Comparison of ENCODE assay signal across 13 cellular contexts in the genomic region with DNA sequence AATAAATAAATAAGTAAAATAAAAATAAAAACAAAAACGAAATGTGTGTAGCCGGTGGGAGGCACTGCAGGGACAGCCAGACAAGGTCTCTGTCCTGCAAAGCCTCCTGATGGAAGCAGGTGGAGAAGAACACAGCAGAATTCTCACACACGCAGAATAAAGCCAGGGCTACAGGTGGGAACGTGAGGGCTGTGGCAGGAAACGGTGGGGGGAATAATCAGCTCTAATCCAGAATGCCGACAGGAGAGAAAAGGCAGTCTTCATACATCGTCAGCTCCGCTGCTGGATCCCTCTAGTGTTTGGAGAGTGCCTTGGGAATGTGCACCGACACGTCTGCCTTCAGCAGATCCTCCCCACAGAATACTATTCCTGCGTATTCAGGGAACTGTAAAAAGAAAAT. TPM values are rescaled to one million over a fixed set of nuclear protein-coding genes. Genes with fewer than 3 reads are reported as not detected.
DNase-seq lines count a peak whose midpoint lies in the region; ATAC-seq, FAIRE-seq and TF ChIP-seq lines count a peak whose summit lies in the region.
"Had no signal": no experiment of that assay in that cellular context is flagged by ENCODE, and none has a peak within 500 bp of the region (broad histone marks: within the 10 kb centered on the region; RNA-seq: fewer than 3 reads in every experiment).

No MANE protein-coding gene starts in this region.

- H3K9ac ChIP-seq in IMR-90 (ENCODE audit: low read depth, low read length) (no peak overlapping the region), K562 (ENCODE audit: insufficient read depth in 1 of 2, low read depth in 2 of 2, low read length in 2 of 2) (peak overlapping the region in 1 of 2 experiments; percentile 41; a peak in 1 of 4 replicates)

- no TSS peak for BruUV-seq in IMR-90 (replicated peaks; lab: Mats Ljungman, UMichigan)
- BruUV-seq in K562 (replicated peaks; lab: Mats Ljungman, UMichigan): no TSS peak

- peaks cover 2% of the 10 kb centered on the region; the same call in 1 of the 2 replicates for H3K27me3 ChIP-seq in IMR-90 (ENCODE audit: control insufficient read depth, insufficient read depth, low read length)
- no peaks in the 10 kb centered on the region for H3K27me3 ChIP-seq in K562 (ENCODE audit: control insufficient read depth in 2 of 2, insufficient read depth in 2 of 2, low read length in 2 of 2)

- CTCF ChIA-PET in IMR-90 (lab: Yijun Ruan, JAX) (interaction anchor here (0.6 kb wide), 1 partner anchor 9 kb away, joined by 3 read pairs; no protein-coding TSS in a partner anchor), K562 (lab: Yijun Ruan, JAX; ENCODE audit: low intra/inter-chr PET ratio) (interaction anchor here (0.6 to 1.1 kb wide), 2 partner anchors 28 to 124 kb away, joined by 3 to 4 read pairs; no protein-coding TSS in a partner anchor), GM10248 (lab: Yijun Ruan, JAX) (no interaction called here), T-cell (lab: Charles Lee) (interaction anchor here in 1 of 2 donors (0.7 kb wide), 1 partner anchor 33 kb away, joined by 3 read pairs; no protein-coding TSS in a partner anchor)

- no peak overlapping the region for H3K4me2 ChIP-seq in IMR-90 (ENCODE audit: low read depth, low read length)
- H3K4me2 ChIP-seq in K562 (ENCODE audit: insufficient read depth, low read length): peak overlapping the region; percentile 6; the same call in 1 of the 2 replicates

- H2AK5ac ChIP-seq in IMR-90 (ENCODE audit: low read depth, low read length): no peak overlapping the region

- H2BK5ac ChIP-seq in IMR-90 (ENCODE audit: low read depth, low read length, poor library complexity, severe bottlenecking): no peak overlapping the region

- no peaks in the 10 kb centered on the region for H3K79me2 ChIP-seq in K562 (ENCODE audit: control insufficient read depth, insufficient read depth, low read length)

- no peak for FAIRE-seq in K562 (lab: Jason Lieb, UNC)
- FAIRE-seq: GM12878, islet of Langerhans had no signal

- no peak overlapping the region for H3K4me3 Mint-ChIP-seq in T-cell
- H3K4me3 Mint-ChIP-seq: nephron; T-helper 2 cell treated with Interferon-gamma antibody and Interleukin-4, amounts not matched to agents 5 μg/mL and 100 μg/mL, for 36 hours had no signal

- H3K9me3 ChIP-seq in IMR-90 (ENCODE audit: control insufficient read depth, insufficient read depth, low read length) (no peaks in the 10 kb centered on the region), K562 (replicated peaks; ENCODE audit: control insufficient read depth, insufficient read depth, low read depth, low read length) (no peaks in the 10 kb centered on the region)

- H3K36me3 Mint-ChIP-seq in T-cell: no peaks in the 10 kb centered on the region

- H3K36me3 ChIP-seq in IMR-90 (ENCODE audit: control insufficient read depth, insufficient read depth, low read length) (no peaks in the 10 kb centered on the region), K562 (ENCODE audit: control insufficient read depth, insufficient read depth, low read length) (no peaks in the 10 kb centered on the region)

- no peaks in the 10 kb centered on the region for H3K79me1 ChIP-seq in IMR-90 (ENCODE audit: low read depth in 1 of 2, low read length in 2 of 2)

- no peak overlapping the region for H2BK15ac ChIP-seq in IMR-90 (ENCODE audit: low read depth, low read length)

- POLR2A ChIA-PET in IMR-90 (lab: Charles Lee; ENCODE audit: unreplicated experiment): no interaction called here
- POLR2A ChIA-PET in K562 (lab: Yijun Ruan, JAX): interaction anchor here (0.6 kb wide), 1 partner anchor 34 kb away, joined by 3 read pairs; no protein-coding TSS in a partner anchor
- POLR2A ChIA-PET in GM10248 (lab: Yijun Ruan, JAX): no interaction called here
- POLR2A ChIA-PET in T-cell (lab: Charles Lee): interaction anchor here in 1 of 2 donors (0.6 kb wide), 1 partner anchor 1635 kb away, joined by 4 read pairs; no protein-coding TSS in a partner anchor

- H2AK9ac ChIP-seq in IMR-90 (replicated peaks; ENCODE audit: low read depth, low read length, poor library complexity): no peak overlapping the region

- H3K4me3 ChIP-seq in IMR-90 (ENCODE audit: insufficient read depth, low read depth, low read length) (no peak overlapping the region), K562 (no peak overlapping the region)
- H3K4me3 ChIP-seq: GM12878 had no signal

- dilution Hi-C loops in IMR-90 (cut with HindIII; ENCODE audit: low sequenced_read_pairs, unreplicated experiment): no loop called here

- DNase-seq in D341Med (ENCODE audit: low spot score) (peak; percentile 63), IMR-90 (peak; percentile 22), K562 (ENCODE audit: extremely low read depth in 1 of 4, low spot score in 3 of 4) (no peak), kidney tubule cell (ENCODE audit: low spot score) (peak; percentile 24), globus pallidus (ENCODE audit: low spot score) (no peak), GM10248 (ENCODE audit: extremely low spot score) (no peak), T-cell (no peak), HUDEP-2 (lab: John Stamatoyannopoulos, UW; ENCODE audit: unreplicated experiment in 76 of 76) (no peak)
- DNase-seq: amniotic stem cell had no signal

- in situ Hi-C loops in IMR-90 (cut with MboI; ENCODE audit: low sequenced_read_pairs): loop anchor here (10.0 kb wide), 1 partner anchor 716 kb away; no protein-coding TSS in a partner anchor
- in situ Hi-C loops in K562 (cut with MboI): no loop called here

- no peak overlapping the region for H3K4ac ChIP-seq in IMR-90 (ENCODE audit: low read depth, low read length)

- no peak overlapping the region for H3K56ac ChIP-seq in IMR-90 (ENCODE audit: extremely low read depth, insufficient read depth, low read length)

- no peak overlapping the region for H3K27ac Mint-ChIP-seq in T-cell
- H3K27ac Mint-ChIP-seq: T-helper 2 cell treated with Interferon-gamma antibody and Interleukin-4, amounts not matched to agents 5 μg/mL and 100 μg/mL, for 36 hours had no signal

- H2BK20ac ChIP-seq in IMR-90 (ENCODE audit: low read depth, low read length): no peak overlapping the region

- no peak for TF ChIP-seq EP300 in K562 (IDR thresholded peaks at IDR 0.05; ENCODE audit: low read length)

- TF ChIP-seq RAD21 in IMR-90 (IDR thresholded peaks at IDR 0.05; ENCODE audit: low read length) (no peak), K562 (CRISPR knock-in tag; conservative IDR thresholded peaks at IDR 0.05 in 1 of 2, IDR thresholded peaks at IDR 0.05 in 1 of 2) (peak in 1 of 2 experiments; percentile 37; a peak in 2 of 4 replicates)

- no peak overlapping the region for H4K5ac ChIP-seq in IMR-90 (ENCODE audit: low read depth, low read length)

- H2AFZ ChIP-seq in IMR-90 (replicated peaks; ENCODE audit: low read length, poor library complexity) (peak overlapping the region; percentile 79), K562 (ENCODE audit: low read depth, low read length) (peak overlapping the region; percentile 78)

- 0 out of 2 replicates have a peak overlapping the region, but pooled peaks have one; percentile 21 for H3K14ac ChIP-seq in IMR-90 (replicated peaks; ENCODE audit: low read depth, low read length)

- ATAC-seq in IMR-90 (ENCODE audit: low read depth) (no peak), K562 (peak; percentile 69), T-cell (replicated peaks in 1 of 4) (no peak)
- ATAC-seq: GM12878 had no signal

- no peaks in the 10 kb centered on the region for H3K9me3 Mint-ChIP-seq in T-cell
- H3K9me3 Mint-ChIP-seq: nephron; T-helper 2 cell treated with Interferon-gamma antibody and Interleukin-4, amounts not matched to agents 5 μg/mL and 100 μg/mL, for 36 hours had no signal

- TF ChIP-seq POLR2A in IMR-90 (IDR thresholded peaks at IDR 0.05; ENCODE audit: low read depth, low read length) (no peak), K562 (conservative IDR thresholded peaks at IDR 0.05) (no peak)

- no peak for TF ChIP-seq CTCF in IMR-90 (conservative IDR thresholded peaks at IDR 0.05; ENCODE audit: low read depth, low read length)
- peak; percentile 28 to 60 (median 36); a peak in 3 of 6 replicates for TF ChIP-seq CTCF in K562 (IDR thresholded peaks at IDR 0.05 in 2 of 3, conservative IDR thresholded peaks at IDR 0.05 in 1 of 3; ENCODE audit: insufficient read depth in 2 of 3, low read depth in 1 of 3, low read length in 3 of 3)
- no peak for TF ChIP-seq CTCF in GM10248 (IDR thresholded peaks at IDR 0.05; ENCODE audit: control extremely low read depth, extremely low read depth, low read depth, missing control alignments)

- H3K23ac ChIP-seq in IMR-90 (ENCODE audit: low read depth, low read length): no peak overlapping the region

- no peak overlapping the region for H4K91ac ChIP-seq in IMR-90 (ENCODE audit: insufficient read depth, low read depth, low read length)

- 100% methylated on average over 1 of the region's 11 CpGs; no CpG with 5 or more reads in 1 of the 2 experiments for WGBS in IMR-90 (ENCODE audit: extremely low coverage in 2 of 2, insufficient read length in 1 of 2), 2 experiments
- 38% methylated on average over 10 of the region's 11 CpGs for WGBS in K562 (ENCODE audit: insufficient coverage, low coverage, missing lambda C conversion rate)

- H3K27ac ChIP-seq in IMR-90 (ENCODE audit: insufficient read depth, low read length) (no peak overlapping the region), K562 (ENCODE audit: extremely low read depth, low read depth, low read length) (no peak overlapping the region)

- H3K18ac ChIP-seq in IMR-90 (ENCODE audit: low read depth, low read length): no peak overlapping the region

- no peaks in the 10 kb centered on the region for H3K4me1 Mint-ChIP-seq in T-cell

- H3K27me3 Mint-ChIP-seq in T-cell: no peaks in the 10 kb centered on the region

- no peak overlapping the region for H2BK120ac ChIP-seq in IMR-90 (ENCODE audit: low read depth, low read length)

- intact Hi-C loops in IMR-90 (cut with micrococcal nuclease) (no loop called here), K562 (cut with micrococcal nuclease) (no loop called here)

- no peaks in the 10 kb centered on the region for H4K20me1 ChIP-seq in IMR-90 (ENCODE audit: insufficient read depth, low read length)
- no peaks in the 10 kb centered on the region for H4K20me1 ChIP-seq in K562 (replicated peaks; ENCODE audit: control insufficient read depth, insufficient read depth, low read length)

- no peak overlapping the region for H4K8ac ChIP-seq in IMR-90 (ENCODE audit: low read depth in 2 of 2, low read length in 2 of 2)

- H3K9me1 ChIP-seq in IMR-90 (ENCODE audit: insufficient read depth, low read length) (peaks cover 3% of the 10 kb centered on the region; the same call in 1 of the 2 replicates), K562 (ENCODE audit: control insufficient read depth, insufficient read depth, low read length) (no peaks in the 10 kb centered on the region)

- no peaks in the 10 kb centered on the region for H3K4me1 ChIP-seq in IMR-90 (ENCODE audit: control insufficient read depth, insufficient read depth, low read length)
- H3K4me1 ChIP-seq in K562 (replicated peaks in 1 of 2; ENCODE audit: control insufficient read depth in 2 of 2, insufficient read depth in 2 of 2, low read length in 2 of 2): peaks cover 8 to 11% of the 10 kb centered on the region in 2 experiments; a peak in 4 of 5 replicates

RNA-seq across cellular contexts. Expression of a gene that starts 6.8 kb away (rescaled TPM):
- 7.7 and 8.6 TPM in 2 replicates for total RNA-seq in IMR-90 (2012; rRNA removed)
- 55.9 and 65.0 TPM in 2 replicates for polyA plus RNA-seq in IMR-90 (2012; rRNA removed)
- polyA plus RNA-seq in IMR-90 (2012; cell fraction: cytosol; rRNA removed): 9.9 and 15.0 TPM in 2 replicates
- 26.2 and 42.9 TPM in 2 replicates for polyA plus RNA-seq in IMR-90 (2012; cell fraction: nucleus; rRNA removed; ENCODE audit: low replicate concordance)
- total RNA-seq in K562 (2011; cell fraction: chromatin; rRNA removed; ENCODE audit: low replicate concordance): 26.7 and 72.5 TPM in 2 replicates
- 24.0 and 30.0 TPM in 2 replicates for total RNA-seq in K562 (2011; cell fraction: nucleolus; rRNA removed)
- total RNA-seq in K562 (2011; cell fraction: nucleoplasm; rRNA removed): 21.8 and 23.5 TPM in 2 replicates
- 5.5 and 9.1 TPM in 2 replicates for total RNA-seq in K562 (2014; rRNA removed)
- total RNA-seq in K562 (2014; rRNA removed; fragmentation: Illumina TruSeq; extraction: Trizol): 8.7 and 12.5 TPM in 2 replicates
- total RNA-seq in K562 (2015; rRNA removed; fragmentation: Illumina TruSeq; extraction: Trizol): 15.9 and 16.9 TPM in 2 replicates
- 50.4 and 51.6 TPM in 2 replicates for total RNA-seq in K562 (2021)
- 45.7 and 47.0 TPM in 2 replicates for polyA plus RNA-seq in K562 (2011; rRNA removed)
- 23.9 and 55.1 TPM in 2 replicates for polyA plus RNA-seq in K562 (2011; cell fraction: cytosol; rRNA removed)
- 30.5 and 42.3 TPM in 2 replicates for polyA plus RNA-seq in K562 (2011; cell fraction: nucleus; rRNA removed)
- polyA plus RNA-seq in K562 (2012): 35.9 and 57.5 TPM in 2 replicates
- 33.3 and 35.4 TPM in 2 replicates for polyA plus RNA-seq in K562 (2014; fragmentation: Illumina TruSeq; extraction: Trizol)
- polyA plus RNA-seq in K562 (2014; fragmentation: Nextera tagmentation; extraction: Ambion mirVana): 1 to 10 TPM; 2.7 to 7.7 TPM
- polyA plus RNA-seq in K562 (2014; rRNA removed): 17.2 and 32.5 TPM in 2 replicates
- polyA minus RNA-seq in K562 (2011; rRNA and poly(A)+ RNA removed): 25.4 and 40.0 TPM in 2 replicates
- polyA minus RNA-seq in K562 (2011; cell fraction: cytosol; rRNA and poly(A)+ RNA removed): 16.8 and 32.4 TPM in 2 replicates
- 11.8 and 17.4 TPM in 2 replicates for polyA minus RNA-seq in K562 (2011; cell fraction: nucleus; rRNA and poly(A)+ RNA removed)
- 10 to 100 TPM in 2 of 5 donors, 1 to 10 TPM in 3; 8.4 to 14.6 (median 9.9) TPM for total RNA-seq in T-cell

RNA-seq across cellular contexts. Expression of a gene that starts 33.6 kb away (rescaled TPM):
- total RNA-seq in IMR-90 (2012; rRNA removed) (201 and 211 TPM in 2 replicates), K562 (2014; rRNA removed) (334 and 358 TPM in 2 replicates), K562 (2014; rRNA removed; fragmentation: Illumina TruSeq; extraction: Trizol) (357 and 410 TPM in 2 replicates), K562 (2015; rRNA removed; fragmentation: Illumina TruSeq; extraction: Trizol) (407 and 420 TPM in 2 replicates), K562 (2021) (387 and 416 TPM in 2 replicates), T-cell (100 to 1,000 TPM; 150 to 169 (median 165) TPM)
- polyA plus RNA-seq in IMR-90 (2012; rRNA removed) (105 and 107 TPM in 2 replicates), K562 (2011; rRNA removed) (216 and 279 TPM in 2 replicates), K562 (2014; fragmentation: Illumina TruSeq; extraction: Trizol) (494 and 496 TPM in 2 replicates), K562 (2014; fragmentation: Nextera tagmentation; extraction: Ambion mirVana) (10 to 100 TPM; 25.9 to 57.6 TPM), K562 (2014; rRNA removed) (263 and 278 TPM in 2 replicates)
- 68.3 and 87.5 TPM in 2 replicates for polyA plus RNA-seq in IMR-90 (2012; cell fraction: cytosol; rRNA removed)
- 232 and 274 TPM in 2 replicates for polyA plus RNA-seq in IMR-90 (2012; cell fraction: nucleus; rRNA removed; ENCODE audit: low replicate concordance)
- 583 and 880 TPM in 2 replicates for total RNA-seq in K562 (2011; cell fraction: chromatin; rRNA removed; ENCODE audit: low replicate concordance)
- 353 and 358 TPM in 2 replicates for total RNA-seq in K562 (2011; cell fraction: nucleolus; rRNA removed)
- 465 and 579 TPM in 2 replicates for total RNA-seq in K562 (2011; cell fraction: nucleoplasm; rRNA removed)
- 139 and 199 TPM in 2 replicates for polyA plus RNA-seq in K562 (2011; cell fraction: cytosol; rRNA removed)
- 409 and 424 TPM in 2 replicates for polyA plus RNA-seq in K562 (2011; cell fraction: nucleus; rRNA removed)
- polyA plus RNA-seq in K562 (2012): 202 and 329 TPM in 2 replicates
- 295 and 299 TPM in 2 replicates for polyA minus RNA-seq in K562 (2011; rRNA and poly(A)+ RNA removed)
- 126 and 190 TPM in 2 replicates for polyA minus RNA-seq in K562 (2011; cell fraction: cytosol; rRNA and poly(A)+ RNA removed)
- 97.9 and 165 TPM in 2 replicates for polyA minus RNA-seq in K562 (2011; cell fraction: nucleus; rRNA and poly(A)+ RNA removed)

Comparison
In these comparisons a context has a peak if more than half of its experiments do, and no peak if none do; other contexts are left out.
1. DNase-seq: peak in D341Med (single experiment), IMR-90 (single experiment) and kidney tubule cell (single experiment); none in K562 (0 of 4), globus pallidus (single experiment), GM10248 (single experiment), T-cell (0 of 34) and HUDEP-2 (0 of 76).
2. CTCF ChIP-seq: peak in K562 (3 of 3); none in IMR-90 (single experiment) and GM10248 (single experiment).